Comparison of ENCODE assay signal across 19 cellular contexts in the genomic region with DNA sequence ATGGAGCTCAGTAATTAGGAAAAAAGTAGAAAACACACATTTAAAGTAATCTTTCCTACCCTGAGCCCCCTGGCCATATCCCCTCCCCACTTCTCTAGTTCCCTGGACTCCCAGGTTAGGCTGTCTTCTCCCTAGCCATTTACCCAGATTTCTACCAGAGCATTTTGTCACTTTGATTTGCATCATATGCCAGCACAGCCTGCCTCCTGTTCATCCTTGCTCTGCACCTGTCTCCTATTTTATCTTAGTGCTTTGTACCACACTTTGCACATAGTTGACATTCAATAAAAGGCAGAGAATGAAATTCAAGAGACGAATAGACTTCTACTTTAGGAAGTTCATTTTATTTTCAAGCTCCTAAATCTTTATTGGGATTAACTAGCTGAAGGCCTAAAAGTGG.
DNase-seq lines count a peak whose midpoint lies in the region; ATAC-seq and TF ChIP-seq lines count a peak whose summit lies in the region.
"Had no signal": no experiment of that assay in that cellular context is flagged by ENCODE, and none has a peak within 500 bp of the region (broad histone marks: within the 10 kb centered on the region; RNA-seq: fewer than 3 reads in every experiment).

No MANE protein-coding gene starts in this region.

- peaks cover 35% of the 10 kb centered on the region for H3K4me1 ChIP-seq in vagina
- H3K4me1 ChIP-seq: Peyer's patch had no signal

- TF ChIP-seq CTCF in nephron (IDR thresholded peaks at IDR 0.05; ENCODE audit: unreplicated experiment in 3 of 3) (no peak), vagina (IDR thresholded peaks at IDR 0.05) (no peak)

- H3K36me3 ChIP-seq in vagina: no peaks in the 10 kb centered on the region
- H3K36me3 ChIP-seq: Peyer's patch had no signal

- TF ChIP-seq POLR2A in vagina (IDR thresholded peaks at IDR 0.05): no peak

- intact Hi-C loops in vagina (cut with DNase I): no loop called here

- no peaks in the 10 kb centered on the region for H3K27me3 ChIP-seq in vagina
- H3K27me3 ChIP-seq: Peyer's patch had no signal

- H3K27ac ChIP-seq in vagina: peak overlapping the region; percentile 11
- H3K27ac ChIP-seq: 22Rv1, C4-2B, Peyer's patch had no signal

- peaks cover 47% of the 10 kb centered on the region for H3K4me1 Mint-ChIP-seq in nephron

- DNase-seq in NCI-H1694 treated with DMSO at 0.1 percent for 48 hours (lab: John Stamatoyannopoulos, UW): peak; percentile 8
- no peak for DNase-seq in NCI-H1694 (lab: John Stamatoyannopoulos, UW)
- peak; percentile 32 to 79 for DNase-seq in cerebellar nuclear complex (lab: John Stamatoyannopoulos, UW)
- DNase-seq in vagina (ENCODE audit: extremely low spot score in 2 of 2): no peak
- no peak for DNase-seq in activated CD8-positive, alpha-beta memory T cell treated with anti-CD3 and anti-CD28 coated beads for 24 hours
- DNase-seq in activated CD4-positive, alpha-beta T cell treated with anti-CD3 and anti-CD28 coated beads for 1 hour: no peak
- DNase-seq: DND-41, GF-D8, GOT3, NCI-H1417 treated with DMSO at 0.1 percent for 48 hours, NCI-H2081, NCI-H2227 treated with DMSO at 0.1 percent for 48 hours, Peyer's patch, Right ventricle myocardium superior had no signal

- H3K27ac Mint-ChIP-seq in nephron: peak overlapping the region in 2 of 3 experiments; percentile 82 to 86

- no peak overlapping the region for H3K4me3 Mint-ChIP-seq in nephron

- H3K9me3 ChIP-seq in vagina: no peaks in the 10 kb centered on the region
- H3K9me3 ChIP-seq: Peyer's patch had no signal

- ATAC-seq in HG03135 (IDR thresholded peaks at IDR 0.05; ENCODE audit: unreplicated experiment): no peak
- ATAC-seq: K562 had no signal

- H3K36me3 Mint-ChIP-seq in nephron (ENCODE audit: low read depth): no peaks in the 10 kb centered on the region

- no peak overlapping the region for H3K4me3 ChIP-seq in vagina
- H3K4me3 ChIP-seq: K562, Peyer's patch had no signal

- peaks cover 5% of the 10 kb centered on the region for H3K27me3 Mint-ChIP-seq in nephron (ENCODE audit: low read depth)

- no peaks in the 10 kb centered on the region for H3K9me3 Mint-ChIP-seq in nephron

Comparison
In these comparisons a context has a peak if more than half of its experiments do, and no peak if none do; other contexts are left out.
1. DNase-seq: peak in NCI-H1694 treated with DMSO at 0.1 percent for 48 hours (single experiment) and cerebellar nuclear complex (2 of 2); none in NCI-H1694 (single experiment), vagina (0 of 2), activated CD8-positive, alpha-beta memory T cell treated with anti-CD3 and anti-CD28 coated beads for 24 hours (single experiment) and activated CD4-positive, alpha-beta T cell treated with anti-CD3 and anti-CD28 coated beads for 1 hour (single experiment).